9 cellular contexts compared by ENCODE assay signal in the genomic region with DNA sequence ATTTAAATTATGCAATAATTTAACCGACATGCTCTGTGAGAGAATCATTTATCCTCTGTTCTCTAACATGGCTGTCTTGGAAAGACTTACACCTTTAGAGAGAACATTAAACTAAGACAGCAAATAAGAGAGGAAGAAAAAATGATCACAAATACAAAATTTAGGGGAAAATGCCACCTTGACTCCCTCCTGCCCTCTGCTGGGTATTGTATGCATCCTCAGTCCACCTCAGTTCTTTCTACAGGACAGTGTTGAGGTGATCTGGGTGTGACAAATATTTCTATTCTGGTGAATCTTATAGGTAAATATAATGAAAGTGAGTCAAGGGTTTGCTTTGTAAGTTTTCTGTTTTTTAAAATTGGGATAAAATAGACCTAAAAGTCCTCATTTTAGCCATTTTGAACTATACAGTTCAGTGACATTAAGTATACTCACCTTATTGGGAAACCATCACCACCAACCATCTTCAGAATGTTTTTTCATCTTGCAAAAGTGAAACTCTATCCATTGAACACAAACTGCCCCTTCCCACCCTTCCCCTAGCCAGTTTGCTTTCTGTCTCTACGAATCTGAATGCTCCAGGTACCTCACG.
DNase-seq lines count a peak whose midpoint lies in the region; ATAC-seq, FAIRE-seq and TF ChIP-seq lines count a peak whose summit lies in the region.
"Had no signal": no experiment of that assay in that cellular context is flagged by ENCODE, and none has a peak within 500 bp of the region (broad histone marks: within the 10 kb centered on the region; RNA-seq: fewer than 3 reads in every experiment).

No MANE protein-coding gene starts in this region.

- H3K4me2 ChIP-seq in HepG2 (ENCODE audit: low read depth, low read length), result no peak overlapping the region
- H3K4me2 ChIP-seq: BLaER1 treated with 17β-estradiol and CSF1 and Interleukin-3, amounts not matched to agents 10 nM and 100 nM had no signal

- H3K79me2 ChIP-seq in HepG2 (ENCODE audit: insufficient read depth, low read length), result no peaks in the 10 kb centered on the region

- no peak overlapping the region for H3K27ac ChIP-seq in HepG2 (ENCODE audit: extremely low read length, insufficient read depth, low read length)
- H3K27ac ChIP-seq: BLaER1 treated with 17β-estradiol and CSF1 and Interleukin-3, amounts not matched to agents 10 nM and 100 nM had no signal

- ATAC-seq in activated naive CD4-positive, alpha-beta T cell treated with anti-CD3 and anti-CD28 coated beads, Interleukin-2, amount 50 U/mL, for 72 hours, result peak; percentile 53 to 73
- ATAC-seq in HepG2 (peak; percentile 59; the same call in 2 of the 3 replicates), GM18870 (IDR thresholded peaks at IDR 0.05; ENCODE audit: unreplicated experiment) (no peak)

- TF ChIP-seq EP300 in HepG2 (IDR thresholded peaks at IDR 0.05; ENCODE audit: low read depth in 2 of 2, low read length in 2 of 2) (no peak), HepG2 (CRISPR knock-in tag; IDR thresholded peaks at IDR 0.05; ENCODE audit: borderline replicate concordance) (no peak)

- BruUV-seq in HepG2 (replicated peaks; lab: Mats Ljungman, UMichigan), result no TSS peak

- no peaks in the 10 kb centered on the region; a peak in 1 of 5 replicates for H3K27me3 ChIP-seq in HepG2 (ENCODE audit: control insufficient read depth in 1 of 2, insufficient read depth in 2 of 2, low read length in 2 of 2)
- H3K27me3 ChIP-seq: BLaER1 treated with 17β-estradiol and CSF1 and Interleukin-3, amounts not matched to agents 10 nM and 100 nM had no signal

- no peaks in the 10 kb centered on the region for H4K20me1 ChIP-seq in HepG2 (ENCODE audit: insufficient read depth, low read length)
- H4K20me1 ChIP-seq: BLaER1 treated with 17β-estradiol and CSF1 and Interleukin-3, amounts not matched to agents 10 nM and 100 nM had no signal

- peak; percentile 57 for TF ChIP-seq CTCF in HepG2 (CRISPR knock-in tag; IDR thresholded peaks at IDR 0.05)

- no peak overlapping the region for H3K9ac ChIP-seq in HepG2 (ENCODE audit: insufficient read depth, low read depth, low read length)
- H3K9ac ChIP-seq: BLaER1 treated with 17β-estradiol and CSF1 and Interleukin-3, amounts not matched to agents 10 nM and 100 nM had no signal

- in situ Hi-C loops in HepG2 (cut with HindIII; ENCODE audit: extremely low pct_ligation_motif_present, low pct_unique_long_range_greater_than_20kb), result loop anchor here (10.0 to 25.0 kb wide), 2 partner anchors 225 to 298 kb away; no protein-coding TSS in a partner anchor

- H2AFZ ChIP-seq in HepG2 (ENCODE audit: low read length), result no peak overlapping the region

- POLR2A ChIA-PET in HepG2 (lab: Yijun Ruan, JAX), result no interaction called here

- 35% methylated on average over 3 of the region's 3 CpGs for WGBS in HepG2 (ENCODE audit: low lambda C conversion rate)

- CTCF ChIA-PET in HepG2 (lab: Yijun Ruan, JAX; ENCODE audit: low intra/inter-chr PET ratio, low total read pairs), result interaction anchor here (0.7 to 1.7 kb wide), 3 partner anchors 225 to 275 kb away, joined by 3 to 10 read pairs (median 3); no protein-coding TSS in a partner anchor

- no peak for TF ChIP-seq RAD21 in HepG2 (CRISPR knock-in tag; IDR thresholded peaks at IDR 0.05)

- DNase-seq in NCI-H1105 treated with DMSO at 0.1 percent for 48 hours (lab: John Stamatoyannopoulos, UW), result peak; percentile 33
- DNase-seq in NCI-H1105 (lab: John Stamatoyannopoulos, UW), result no peak
- peak; percentile 32 for DNase-seq in Jurkat, Clone E6-1 (ENCODE audit: low read depth, low spot score)
- DNase-seq in activated naive CD4-positive, alpha-beta T cell treated with anti-CD3 and anti-CD28 coated beads, Interleukin-2, amount 50 U/mL, for 72 hours (ENCODE audit: low spot score in 2 of 2), result peak in 1 of 2 donors; percentile 33
- peak; percentile 4 for DNase-seq in HepG2 (ENCODE audit: low spot score)
- DNase-seq in amniotic stem cell (lab: John Stamatoyannopoulos, UW), result no peak
- DNase-seq in NCI-H1694 treated with DMSO at 0.1 percent for 48 hours (lab: John Stamatoyannopoulos, UW), result no peak

- no peak overlapping the region for H3K27ac Mint-ChIP-seq in activated naive CD4-positive, alpha-beta T cell treated with anti-CD3 and anti-CD28 coated beads, Interleukin-2, amount 50 U/mL, for 72 hours

- TF ChIP-seq POLR2A in HepG2 (IDR thresholded peaks at IDR 0.05; ENCODE audit: insufficient read depth in 1 of 2, low read depth in 2 of 2, low read length in 2 of 2), result no peak

- H3K9me3 Mint-ChIP-seq in activated naive CD4-positive, alpha-beta T cell treated with anti-CD3 and anti-CD28 coated beads, Interleukin-2, amount 50 U/mL, for 72 hours, result no peaks in the 10 kb centered on the region

- H3K9me3 ChIP-seq in HepG2 (ENCODE audit: low read length), result no peaks in the 10 kb centered on the region
- H3K9me3 ChIP-seq: BLaER1 treated with 17β-estradiol and CSF1 and Interleukin-3, amounts not matched to agents 10 nM and 100 nM had no signal

- no peaks in the 10 kb centered on the region for H3K4me1 ChIP-seq in HepG2 (ENCODE audit: insufficient read depth, low read length)

- no peak overlapping the region for H3K4me3 ChIP-seq in Jurkat, Clone E6-1 (ENCODE audit: low read length)
- H3K4me3 ChIP-seq in HepG2 (replicated peaks in 1 of 3; ENCODE audit: insufficient read depth in 1 of 3, low read depth in 2 of 3, low read length in 3 of 3), result no peak overlapping the region
- H3K4me3 ChIP-seq: BLaER1 treated with 17β-estradiol and CSF1 and Interleukin-3, amounts not matched to agents 10 nM and 100 nM had no signal

- FAIRE-seq in HepG2 (lab: Jason Lieb, UNC), result no peak

- H3K36me3 ChIP-seq in HepG2 (replicated peaks in 1 of 2; ENCODE audit: control insufficient read depth in 1 of 2, insufficient read depth in 2 of 2, low read length in 2 of 2), result no peaks in the 10 kb centered on the region
- H3K36me3 ChIP-seq: BLaER1 treated with 17β-estradiol and CSF1 and Interleukin-3, amounts not matched to agents 10 nM and 100 nM had no signal

- intact Hi-C loops in HepG2 (cut with micrococcal nuclease; ENCODE audit: unreplicated experiment), result loop anchor here (1.0 kb wide), 2 partner anchors 275 to 302 kb away; no protein-coding TSS in a partner anchor

- no peaks in the 10 kb centered on the region for H3K36me3 Mint-ChIP-seq in activated naive CD4-positive, alpha-beta T cell treated with anti-CD3 and anti-CD28 coated beads, Interleukin-2, amount 50 U/mL, for 72 hours

TF ChIP-seq in HepG2, 621 proteins besides CTCF, POLR2A, EP300 and RAD21:
- TF ChIP-seq FOXP1 (IDR thresholded peaks at IDR 0.05) (no peak), FOXP1 (CRISPR knock-in tag; IDR thresholded peaks at IDR 0.05) (no peak), SMC3 (IDR thresholded peaks at IDR 0.05; ENCODE audit: low read length) (peak; percentile 59), STAG1 (CRISPR knock-in tag; IDR thresholded peaks at IDR 0.05) (peak; percentile 39; the same call in 1 of the 2 replicates)
TF ChIP-seq in HepG2: peak in this region for 2.

Comparison
In these comparisons a context has a peak if more than half of its experiments do, and no peak if none do; other contexts are left out.
1. DNase-seq: peak in NCI-H1105 treated with DMSO at 0.1 percent for 48 hours (single experiment), Jurkat, Clone E6-1 (single experiment) and HepG2 (single experiment); none in NCI-H1105 (single experiment), amniotic stem cell (single experiment) and NCI-H1694 treated with DMSO at 0.1 percent for 48 hours (single experiment).